In the genomic region with DNA sequence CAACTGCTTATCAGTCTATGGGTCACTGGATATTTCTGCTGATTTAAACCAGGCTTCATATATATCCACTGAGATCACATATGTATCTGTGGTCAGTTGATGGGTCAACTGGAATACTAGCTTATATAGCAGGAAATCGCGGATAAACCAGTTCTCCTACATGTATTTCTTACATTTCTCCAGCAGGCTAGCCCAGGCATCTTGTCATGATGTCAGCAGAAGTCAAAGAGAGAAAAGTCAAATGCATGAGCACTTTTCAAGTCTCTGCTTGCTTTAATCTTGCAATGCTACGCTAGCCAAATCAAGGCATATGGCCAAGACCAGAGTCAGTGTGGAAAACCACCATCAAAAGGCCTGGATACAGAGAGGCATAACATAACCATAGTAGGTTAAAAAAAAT, we compare ENCODE assay signal across 14 cellular contexts.
A peak's percentile ranks its signal among the peaks of the same experiment; 100 is the strongest.
DNase-seq lines count a peak whose midpoint lies in the region; ATAC-seq and TF ChIP-seq lines count a peak whose summit lies in the region.
"Had no signal": no experiment of that assay in that cellular context is flagged by ENCODE, and none has a peak within 500 bp of the region (broad histone marks: within the 10 kb centered on the region; RNA-seq: fewer than 3 reads in every experiment).

No MANE protein-coding gene starts in this region.

- no peak for ATAC-seq in foreskin keratinocyte
- ATAC-seq: A549 had no signal

- H2AFZ ChIP-seq in mammary epithelial cell (ENCODE audit: low read depth, low read length), result no peak overlapping the region
- H2AFZ ChIP-seq: GM23248 had no signal

- H3K4me2 ChIP-seq in mammary epithelial cell (ENCODE audit: insufficient read depth, low read depth, low read length), result no peak overlapping the region
- H3K4me2 ChIP-seq: A549 had no signal

- intact Hi-C loops in mammary epithelial cell (cut with micrococcal nuclease), result no loop called here

- H3K27me3 ChIP-seq in mammary epithelial cell (ENCODE audit: insufficient read depth, low read length), result no peaks in the 10 kb centered on the region
- H3K27me3 ChIP-seq in foreskin keratinocyte, result no peaks in the 10 kb centered on the region
- H3K27me3 ChIP-seq: BE2C had no signal

- in situ Hi-C loops in mammary epithelial cell (cut with MboI; ENCODE audit: low sequenced_read_pairs in 2 of 2) (no loop called here), GM13977 (cut with MboI; ENCODE audit: low pct_unique_long_range_greater_than_20kb, low sequenced_read_pairs, unreplicated experiment) (no loop called here)

- dilution Hi-C loops in mammary epithelial cell (cut with HindIII; ENCODE audit: low sequenced_read_pairs), result no loop called here

- no peaks in the 10 kb centered on the region for H3K36me3 ChIP-seq in mammary epithelial cell (ENCODE audit: insufficient read depth, low read length)
- H3K36me3 ChIP-seq: BE2C had no signal

- DNase-seq in mammary epithelial cell, result peak; percentile 20
- peak; percentile 88 for DNase-seq in epithelial cell of esophagus (ENCODE audit: low read depth)
- peak; percentile 33 to 72 for DNase-seq in foreskin keratinocyte
- no peak for DNase-seq in SKM-1 treated with dmso at 0.1 percent for 144 hours (lab: John Stamatoyannopoulos, UW; ENCODE audit: unreplicated experiment)
- no peak for DNase-seq in activated naive CD4-positive, alpha-beta T cell (lab: John Stamatoyannopoulos, UW)
- no peak for DNase-seq in GM13977 (ENCODE audit: low spot score)
- DNase-seq: BE2C; CD4-positive, alpha-beta memory T cell; DMS53; GF-D8; GM23248; H9 had no signal

- BruUV-seq in mammary epithelial cell (replicated peaks; lab: Mats Ljungman, UMichigan), result no TSS peak

- H3K79me2 ChIP-seq in mammary epithelial cell (ENCODE audit: insufficient read depth, low read length), result no peaks in the 10 kb centered on the region

- TF ChIP-seq CTCF in mammary epithelial cell (conservative IDR thresholded peaks at IDR 0.05 in 1 of 2, IDR thresholded peaks at IDR 0.05 in 1 of 2; ENCODE audit: extremely low read depth in 1 of 2, insufficient read depth in 1 of 2, low read depth in 1 of 2, low read length in 2 of 2) (peak in 1 of 2 donors; percentile 22), epithelial cell of esophagus (IDR thresholded peaks at IDR 0.05; ENCODE audit: insufficient read depth, low read depth, low read length, missing control alignments) (peak; percentile 40), foreskin keratinocyte (conservative IDR thresholded peaks at IDR 0.05) (no peak), GM13977 (IDR thresholded peaks at IDR 0.05; ENCODE audit: extremely low read depth, insufficient read depth, missing control alignments) (no peak)

- H3K4me3 ChIP-seq in mammary epithelial cell (replicated peaks in 1 of 3; ENCODE audit: insufficient read depth in 1 of 3, low read depth in 2 of 3, low read length in 3 of 3) (no peak overlapping the region), epithelial cell of esophagus (ENCODE audit: low read length) (no peak overlapping the region)
- H3K4me3 ChIP-seq: A549, GM23248 had no signal

- H4K20me1 ChIP-seq in mammary epithelial cell (ENCODE audit: insufficient read depth, low read length), result no peaks in the 10 kb centered on the region

- H3K27ac ChIP-seq in mammary epithelial cell (ENCODE audit: insufficient read depth, low read depth, low read length) (no peak overlapping the region), foreskin keratinocyte (no peak overlapping the region)
- H3K27ac ChIP-seq: A549, C4-2B, GM23248 had no signal

- H3K9ac ChIP-seq in mammary epithelial cell (ENCODE audit: insufficient read depth, low read length), result no peak overlapping the region
- H3K9ac ChIP-seq: GM23248 had no signal

- no peaks in the 10 kb centered on the region for H3K9me3 ChIP-seq in mammary epithelial cell (replicated peaks; ENCODE audit: insufficient read depth, low read length)
- H3K9me3 ChIP-seq: A549, BE2C had no signal

- CTCF ChIA-PET in mammary epithelial cell (lab: Charles Lee; ENCODE audit: low non-redundant PET), result no interaction called here

- H3K4me1 ChIP-seq in mammary epithelial cell (ENCODE audit: insufficient read depth, low read length) (no peaks in the 10 kb centered on the region), foreskin keratinocyte (no peaks in the 10 kb centered on the region)
- H3K4me1 ChIP-seq: A549, BE2C had no signal

- WGBS in mammary epithelial cell (ENCODE audit: low coverage, missing lambda C conversion rate), result 17% methylated on average over 3 of the region's 3 CpGs

Comparison
In these comparisons a context has a peak if more than half of its experiments do, and no peak if none do; other contexts are left out.
1. DNase-seq: peak in mammary epithelial cell (single experiment), epithelial cell of esophagus (single experiment) and foreskin keratinocyte (2 of 2); none in SKM-1 treated with dmso at 0.1 percent for 144 hours (single experiment), activated naive CD4-positive, alpha-beta T cell (0 of 4) and GM13977 (single experiment).